ENCODE assay signal across 14 cellular contexts in genomic region chr22:42188808-42189447, GRCh38. TPM values are rescaled to one million over a fixed set of nuclear protein-coding genes. Genes with fewer than 3 reads are reported as not detected.
A peak's percentile ranks its signal among the peaks of the same experiment; 100 is the strongest.
DNase-seq lines count a peak whose midpoint lies in the region; ATAC-seq and TF ChIP-seq lines count a peak whose summit lies in the region.
"Had no signal": no experiment of that assay in that cellular context is flagged by ENCODE, and none has a peak within 500 bp of the region (broad histone marks: within the 10 kb centered on the region; RNA-seq: fewer than 3 reads in every experiment).

No MANE protein-coding gene starts in this region.

- H3K27me3 ChIP-seq in left lung = no peaks in the 10 kb centered on the region
- H3K27me3 ChIP-seq in spleen (replicated peaks in 1 of 7) = no peaks in the 10 kb centered on the region
- H3K27me3 ChIP-seq: uterus had no signal

- ATAC-seq in left lung (peak; percentile 76), HG02588 (IDR thresholded peaks at IDR 0.05; ENCODE audit: unreplicated experiment) (no peak), HG02938 (IDR thresholded peaks at IDR 0.05; ENCODE audit: unreplicated experiment) (no peak)

- WGBS in spleen, 5 donors = 87 to 92% (median 91%) methylated on average over 4 of the region's 4 CpGs

- H3K27ac ChIP-seq in left lung (no peak overlapping the region), spleen (no peak overlapping the region)
- H3K27ac ChIP-seq: uterus had no signal

- peaks cover 82% of the 10 kb centered on the region for H3K4me1 Mint-ChIP-seq in brain

- peak overlapping the region in 1 of 5 experiments; percentile 1 for H3K4me3 Mint-ChIP-seq in brain
- H3K4me3 Mint-ChIP-seq: IgD-negative memory B cell had no signal

- H3K9me3 ChIP-seq in left lung = no peaks in the 10 kb centered on the region
- H3K9me3 ChIP-seq in spleen = no peaks in the 10 kb centered on the region
- H3K9me3 ChIP-seq: uterus had no signal

- H3K36me3 Mint-ChIP-seq in brain = peaks cover 7% of the 10 kb centered on the region
- H3K36me3 Mint-ChIP-seq: IgD-negative memory B cell had no signal

- no peaks in the 10 kb centered on the region for H3K36me3 ChIP-seq in left lung
- peaks cover 0 to 9% (median 0%) of the 10 kb centered on the region in 6 donors for H3K36me3 ChIP-seq in spleen
- H3K36me3 ChIP-seq: uterus had no signal

- no peaks in the 10 kb centered on the region for H3K4me1 ChIP-seq in left lung
- H3K4me1 ChIP-seq in spleen = peaks cover 0 to 40% (median 12%) of the 10 kb centered on the region in 6 donors
- H3K4me1 ChIP-seq: uterus had no signal

- DNase-seq in ELR (ENCODE audit: low read depth) = peak; percentile 73
- DNase-seq in LHCN-M2 (ENCODE audit: low read depth) = peak; percentile 12
- DNase-seq in left lung = no peak
- no peak for DNase-seq in spleen
- no peak for DNase-seq in NCI-H2196 treated with DMSO at 0.1 percent for 48 hours (lab: John Stamatoyannopoulos, UW; ENCODE audit: unreplicated experiment)
- DNase-seq: activated CD4-positive, alpha-beta T cell treated with anti-CD3 and anti-CD28 coated beads for 1 hour; effector CD4-positive, alpha-beta T cell; hippocampal formation; Right ventricle myocardium superior; uterus had no signal

- TF ChIP-seq CTCF in brain (conservative IDR thresholded peaks at IDR 0.05) (no peak), left lung (IDR thresholded peaks at IDR 0.05) (no peak), spleen (IDR thresholded peaks at IDR 0.05 in 8 of 11, conservative IDR thresholded peaks at IDR 0.05 in 3 of 11) (no peak)

- H3K27ac Mint-ChIP-seq in brain = peak overlapping the region in 3 of 5 experiments; percentile 2 to 75 (median 39)

- intact Hi-C loops in left lung (cut with DNase I) (no loop called here), spleen (cut with DNase I; ENCODE audit: low total_unique reads) (no loop called here)

- H3K9me3 Mint-ChIP-seq in brain = no peaks in the 10 kb centered on the region
- H3K9me3 Mint-ChIP-seq: IgD-negative memory B cell had no signal

- peaks cover 3% of the 10 kb centered on the region for H3K27me3 Mint-ChIP-seq in brain
- H3K27me3 Mint-ChIP-seq: IgD-negative memory B cell had no signal

- no peak for TF ChIP-seq POLR2A in spleen (IDR thresholded peaks at IDR 0.05)

- H3K4me3 ChIP-seq in left lung (no peak overlapping the region), spleen (no peak overlapping the region)
- H3K4me3 ChIP-seq: uterus had no signal

RNA-seq across cellular contexts. Expression of gene CYP2D6, which starts 58.3 kb away (rescaled TPM):
- total RNA-seq in LHCN-M2 (2014; rRNA removed) = 0.17 TPM in 1 of 2 replicates, not detected in the other
- polyA plus RNA-seq in LHCN-M2 (2012) = 0.16 TPM
- polyA plus RNA-seq in brain (ENCODE audit: insufficient read depth, low read depth, low replicate concordance) = 0.27 TPM
- 1 to 10 TPM in 1 of 2 donors, under 1 TPM in 1; 0.96 to 1.1 TPM for total RNA-seq in left lung
- total RNA-seq in spleen = 1 to 10 TPM; 1.2 to 3.6 (median 2.1) TPM
- 1 to 10 TPM; 2.4 to 3.5 (median 3.0) TPM for polyA plus RNA-seq in spleen
- total RNA-seq: Right ventricle myocardium superior had no signal
- polyA plus RNA-seq: IgD-negative memory B cell had no signal

Comparison
In these comparisons a context has a peak if more than half of its experiments do, and no peak if none do; other contexts are left out.
1. DNase-seq: peak in ELR (single experiment) and LHCN-M2 (single experiment); none in left lung (0 of 2), spleen (single experiment) and NCI-H2196 treated with DMSO at 0.1 percent for 48 hours (single experiment).